In the genomic region with DNA sequence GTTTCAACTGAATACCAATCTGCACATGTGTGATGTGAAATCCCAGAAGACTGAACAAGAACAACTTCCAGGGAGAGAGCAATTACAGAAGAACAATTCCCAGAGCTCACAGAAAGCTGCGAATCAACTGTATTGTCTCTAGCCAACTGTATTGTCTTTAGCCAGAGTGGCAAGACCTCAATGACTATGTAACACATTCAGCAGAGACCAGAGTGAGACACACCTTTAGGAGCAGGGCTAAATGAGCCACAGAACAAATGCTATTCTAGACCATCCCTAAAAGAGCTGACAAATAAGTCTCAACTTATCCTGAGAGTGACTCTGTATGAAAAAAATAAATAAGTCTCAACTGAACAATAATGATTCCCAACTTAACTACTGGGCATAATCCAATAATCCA, we compare ENCODE assay signal across 14 cellular contexts.
A peak's percentile ranks its signal among the peaks of the same experiment; 100 is the strongest.
DNase-seq lines count a peak whose midpoint lies in the region; ATAC-seq, FAIRE-seq and TF ChIP-seq lines count a peak whose summit lies in the region.
"Had no signal": no experiment of that assay in that cellular context is flagged by ENCODE, and none has a peak within 500 bp of the region (broad histone marks: within the 10 kb centered on the region; RNA-seq: fewer than 3 reads in every experiment).

No MANE protein-coding gene starts in this region.

- CTCF ChIA-PET in HEK293T (lab: Yijun Ruan, JAX), result interaction anchor here (1.2 kb wide), 1 partner anchor 22 kb away, joined by 3 read pairs; no protein-coding TSS in a partner anchor

- no peak for ATAC-seq in central memory CD8-positive, alpha-beta T cell (replicated peaks; ENCODE audit: extremely low read depth, poor library complexity, severe bottlenecking)
- ATAC-seq in HG02623 (IDR thresholded peaks at IDR 0.05; ENCODE audit: unreplicated experiment) (no peak), GM19023 (IDR thresholded peaks at IDR 0.05; ENCODE audit: unreplicated experiment) (no peak)

- peak overlapping the region; percentile 83 for H3K27ac Mint-ChIP-seq in central memory CD8-positive, alpha-beta T cell (ENCODE audit: low read depth)

- peaks cover 99% of the 10 kb centered on the region for H3K79me2 ChIP-seq in Karpas-422 (ENCODE audit: low read length)

- peak; percentile 77 for FAIRE-seq in GM12891 (lab: Jason Lieb, UNC)
- FAIRE-seq: G401.6 had no signal

- H3K27me3 ChIP-seq in Karpas-422 (ENCODE audit: low read length), result no peaks in the 10 kb centered on the region

- no peaks in the 10 kb centered on the region for H3K9me3 ChIP-seq in Karpas-422 (ENCODE audit: low read length)

- peaks cover 21% of the 10 kb centered on the region for H4K20me1 ChIP-seq in Karpas-422 (ENCODE audit: insufficient read depth, low read depth, low read length)

- no peak overlapping the region for H3K4me3 ChIP-seq in Karpas-422 (ENCODE audit: low read length)

- H3K27me3 Mint-ChIP-seq in central memory CD8-positive, alpha-beta T cell, result no peaks in the 10 kb centered on the region

- H3K36me3 ChIP-seq in Karpas-422 (ENCODE audit: insufficient read depth, low read length), result peaks cover 4% of the 10 kb centered on the region; the same call in 1 of the 2 replicates

- no peak for DNase-seq in GM12891 (ENCODE audit: insufficient read length, low spot score)
- no peak for DNase-seq in Karpas-422
- no peak for DNase-seq in central memory CD8-positive, alpha-beta T cell (ENCODE audit: low spot score in 2 of 2)
- peak; percentile 28 for DNase-seq in myocyte (ENCODE audit: low read depth)
- DNase-seq in HEK293T (ENCODE audit: extremely low spot score), result no peak
- no peak for DNase-seq in NCI-H524 treated with DMSO at 0.1 percent for 48 hours (lab: John Stamatoyannopoulos, UW)
- DNase-seq: AML-193, Calu3, HCEC 1CT, NCI-H1436 treated with DMSO at 0.1 percent for 48 hours, NCI-H774 had no signal

- no peaks in the 10 kb centered on the region for H3K9me3 Mint-ChIP-seq in central memory CD8-positive, alpha-beta T cell

- peak overlapping the region; percentile 13 for H3K27ac ChIP-seq in Karpas-422 (ENCODE audit: low read length)

- H3K9me2 ChIP-seq in Karpas-422 (replicated peaks; ENCODE audit: insufficient read depth, low read length), result no peaks in the 10 kb centered on the region

- H2AFZ ChIP-seq in Karpas-422 (ENCODE audit: low read length), result no peak overlapping the region

- H3K4me1 Mint-ChIP-seq in central memory CD8-positive, alpha-beta T cell, result peaks cover 53% of the 10 kb centered on the region

- no peak overlapping the region for H3K4me3 Mint-ChIP-seq in central memory CD8-positive, alpha-beta T cell

- POLR2A ChIA-PET in HEK293T (lab: Yijun Ruan, JAX), result no interaction called here

- peaks cover 13% of the 10 kb centered on the region for H3K36me3 Mint-ChIP-seq in central memory CD8-positive, alpha-beta T cell (ENCODE audit: insufficient read depth)

- H3K9ac ChIP-seq in Karpas-422 (ENCODE audit: low read length), result no peak overlapping the region

- TF ChIP-seq POLR2A in GM12891 (IDR thresholded peaks at IDR 0.05; ENCODE audit: low read depth, low read length), result no peak

- no peak overlapping the region for H3K4me2 ChIP-seq in Karpas-422 (ENCODE audit: low read depth, low read length, poor library complexity, severe bottlenecking)

- peaks cover 38% of the 10 kb centered on the region for H3K4me1 ChIP-seq in Karpas-422 (ENCODE audit: low read length)

TF ChIP-seq in GM12891, 5 proteins besides CTCF, POLR2A, EP300 and RAD21:
- no peak for TF ChIP-seq SPI1 (IDR thresholded peaks at IDR 0.05; ENCODE audit: low read depth, low read length)
- TF ChIP-seq PAX5 (IDR thresholded peaks at IDR 0.05; ENCODE audit: insufficient read depth, low read length, severe bottlenecking), result no peak
- no peak for TF ChIP-seq POU2F2 (IDR thresholded peaks at IDR 0.05; ENCODE audit: low read depth, low read length)
- no peak for TF ChIP-seq POLR2AphosphoS5 (IDR thresholded peaks at IDR 0.05; ENCODE audit: low read depth, low read length)
- TF ChIP-seq TAF1 (IDR thresholded peaks at IDR 0.05; ENCODE audit: low read depth, low read length), result no peak

TF ChIP-seq in HEK293T, 16 proteins besides CTCF, POLR2A, EP300 and RAD21:
- no peak for TF ChIP-seq FOXK2 (IDR thresholded peaks at IDR 0.05)
- TF ChIP-seq FOXM1 (IDR thresholded peaks at IDR 0.05; ENCODE audit: borderline replicate concordance), result no peak
- TF ChIP-seq, protein P1, sequence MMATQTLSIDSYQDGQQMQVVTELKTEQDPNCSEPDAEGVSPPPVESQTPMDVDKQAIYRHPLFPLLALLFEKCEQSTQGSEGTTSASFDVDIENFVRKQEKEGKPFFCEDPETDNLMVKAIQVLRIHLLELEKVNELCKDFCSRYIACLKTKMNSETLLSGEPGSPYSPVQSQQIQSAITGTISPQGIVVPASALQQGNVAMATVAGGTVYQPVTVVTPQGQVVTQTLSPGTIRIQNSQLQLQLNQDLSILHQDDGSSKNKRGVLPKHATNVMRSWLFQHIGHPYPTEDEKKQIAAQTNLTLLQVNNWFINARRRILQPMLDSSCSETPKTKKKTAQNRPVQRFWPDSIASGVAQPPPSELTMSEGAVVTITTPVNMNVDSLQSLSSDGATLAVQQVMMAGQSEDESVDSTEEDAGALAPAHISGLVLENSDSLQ (IDR thresholded peaks at IDR 0.05), result no peak
- no peak for TF ChIP-seq TARDBP (IDR thresholded peaks at IDR 0.05)
- TF ChIP-seq ELF4 (IDR thresholded peaks at IDR 0.05), result no peak
- TF ChIP-seq NFRKB (IDR thresholded peaks at IDR 0.05), result no peak
- no peak for TF ChIP-seq LEF1 (IDR thresholded peaks at IDR 0.05; ENCODE audit: borderline replicate concordance)
